ENCODE assay signal across 16 cellular contexts in genomic region chr12:58930770-58931324, GRCh38. TPM values are rescaled to one million over a fixed set of nuclear protein-coding genes. Genes with fewer than 3 reads are reported as not detected.
DNase-seq lines count a peak whose midpoint lies in the region; ATAC-seq and TF ChIP-seq lines count a peak whose summit lies in the region.
"Had no signal": no experiment of that assay in that cellular context is flagged by ENCODE, and none has a peak within 500 bp of the region (broad histone marks: within the 10 kb centered on the region; RNA-seq: fewer than 3 reads in every experiment).

No MANE protein-coding gene starts in this region.

- H3K9me3 Mint-ChIP-seq in chondrocyte (ENCODE audit: low read depth) = no peaks in the 10 kb centered on the region
- H3K9me3 Mint-ChIP-seq in nephron = no peaks in the 10 kb centered on the region
- H3K9me3 Mint-ChIP-seq in stimulated activated naive B cell treated with anti-CD40 and anti-IgM and Interleukin-4, amounts not matched to agents 10 μg/mL and 1 μg/mL and 100 μg/mL, for 72 hours = no peaks in the 10 kb centered on the region

- no peak overlapping the region for H3K9ac ChIP-seq in adipocyte (ENCODE audit: low read length)
- H3K9ac ChIP-seq: BLaER1 had no signal

- peak overlapping the region; percentile 67 for H3K27ac Mint-ChIP-seq in chondrocyte (ENCODE audit: unreplicated experiment)
- H3K27ac Mint-ChIP-seq in nephron = peak overlapping the region in 2 of 3 experiments; percentile 30 to 46
- no peak overlapping the region for H3K27ac Mint-ChIP-seq in stimulated activated naive B cell treated with anti-CD40 and anti-IgM and Interleukin-4, amounts not matched to agents 10 μg/mL and 1 μg/mL and 100 μg/mL, for 72 hours
- H3K27ac Mint-ChIP-seq: CD14-positive monocyte; CD4-positive, alpha-beta memory T cell had no signal

- H3K27me3 ChIP-seq in adipocyte (replicated peaks; ENCODE audit: control insufficient read depth, insufficient read depth, low read length) = no peaks in the 10 kb centered on the region
- H3K27me3 ChIP-seq: BLaER1 had no signal

- H3K27me3 Mint-ChIP-seq in chondrocyte (ENCODE audit: low read depth) (no peaks in the 10 kb centered on the region), nephron (ENCODE audit: low read depth) (no peaks in the 10 kb centered on the region)
- H3K27me3 Mint-ChIP-seq in stimulated activated naive B cell treated with anti-CD40 and anti-IgM and Interleukin-4, amounts not matched to agents 10 μg/mL and 1 μg/mL and 100 μg/mL, for 72 hours = no peaks in the 10 kb centered on the region

- H3K4me3 Mint-ChIP-seq in chondrocyte (ENCODE audit: unreplicated experiment) (no peak overlapping the region), nephron (no peak overlapping the region)
- no peak overlapping the region for H3K4me3 Mint-ChIP-seq in stimulated activated naive B cell treated with anti-CD40 and anti-IgM and Interleukin-4, amounts not matched to agents 10 μg/mL and 1 μg/mL and 100 μg/mL, for 72 hours
- H3K4me3 Mint-ChIP-seq: CD14-positive monocyte; CD4-positive, alpha-beta memory T cell had no signal

- H3K36me3 ChIP-seq in adipocyte (ENCODE audit: control insufficient read depth, insufficient read depth, low read length, severe bottlenecking) = no peaks in the 10 kb centered on the region
- H3K36me3 ChIP-seq: BLaER1, HAP-1 had no signal

- H3K36me3 Mint-ChIP-seq in chondrocyte (ENCODE audit: low read depth) = no peaks in the 10 kb centered on the region
- H3K36me3 Mint-ChIP-seq in nephron (ENCODE audit: low read depth) = no peaks in the 10 kb centered on the region
- H3K36me3 Mint-ChIP-seq in stimulated activated naive B cell treated with anti-CD40 and anti-IgM and Interleukin-4, amounts not matched to agents 10 μg/mL and 1 μg/mL and 100 μg/mL, for 72 hours = no peaks in the 10 kb centered on the region
- H3K36me3 Mint-ChIP-seq: CD14-positive monocyte; CD4-positive, alpha-beta memory T cell had no signal

- H3K9me3 ChIP-seq in adipocyte (ENCODE audit: control insufficient read depth, low read length) = no peaks in the 10 kb centered on the region
- H3K9me3 ChIP-seq: BLaER1, HAP-1 had no signal

- H3K4me1 Mint-ChIP-seq in chondrocyte (ENCODE audit: low read depth) (peaks cover 50% of the 10 kb centered on the region), nephron (peaks cover 35% of the 10 kb centered on the region)
- H3K4me1 Mint-ChIP-seq in stimulated activated naive B cell treated with anti-CD40 and anti-IgM and Interleukin-4, amounts not matched to agents 10 μg/mL and 1 μg/mL and 100 μg/mL, for 72 hours = no peaks in the 10 kb centered on the region
- H3K4me1 Mint-ChIP-seq: CD14-positive monocyte; CD4-positive, alpha-beta memory T cell had no signal

- no peak overlapping the region for H3K4me3 ChIP-seq in adipocyte (ENCODE audit: low read length)
- H3K4me3 ChIP-seq: BLaER1, GM12878, HAP-1 had no signal

- DNase-seq in EH (ENCODE audit: low read depth) (peak; percentile 53), adipocyte (ENCODE audit: low read depth) (peak; percentile 23), chondrocyte (ENCODE audit: low spot score) (no peak), SK-N-DZ (ENCODE audit: low spot score) (no peak)
- no peak for DNase-seq in activated CD4-positive, alpha-beta T cell treated with anti-CD3 and anti-CD28 coated beads, Interleukin-2, amount 50 U/mL, for 48 hours
- DNase-seq in stimulated activated naive B cell treated with anti-CD40 and anti-IgM and Interleukin-4, amounts not matched to agents 10 μg/mL and 1 μg/mL and 100 μg/mL, for 72 hours = no peak
- DNase-seq: 8988T; CD4-positive, alpha-beta memory T cell; DMS79 treated with DMSO at 0.1 percent for 48 hours; EL had no signal

- no peak for ATAC-seq in stimulated activated naive B cell treated with anti-CD40 and anti-IgM and Interleukin-4, amounts not matched to agents 10 μg/mL and 1 μg/mL and 100 μg/mL, for 72 hours (replicated peaks)
- ATAC-seq in HG02852 (IDR thresholded peaks at IDR 0.05; ENCODE audit: unreplicated experiment) = no peak
- ATAC-seq: GM12878 had no signal

- TF ChIP-seq CTCF in chondrocyte (IDR thresholded peaks at IDR 0.05) = no peak
- no peak for TF ChIP-seq CTCF in nephron (IDR thresholded peaks at IDR 0.05; ENCODE audit: unreplicated experiment in 3 of 3)

- no peaks in the 10 kb centered on the region for H3K4me1 ChIP-seq in adipocyte (ENCODE audit: control insufficient read depth, insufficient read depth, low read length)
- H3K4me1 ChIP-seq: HAP-1 had no signal

RNA-seq across cellular contexts. Expression of gene LRIG3, which starts 10.5 kb away (rescaled TPM):
- 80.4 to 207 TPM (median 85.8 TPM) in 3 replicates for total RNA-seq in chondrocyte
- 7.2 and 10.4 TPM in 2 replicates for polyA plus RNA-seq in SK-N-DZ (2014; cell fraction: cytosol; rRNA removed)
- polyA plus RNA-seq in SK-N-DZ (2014; cell fraction: nucleus; rRNA removed) = 19.5 and 21.1 TPM in 2 replicates
- total RNA-seq: CD4-positive, alpha-beta memory T cell had no signal
- polyA plus RNA-seq: CD14-positive monocyte; CD4-positive, alpha-beta memory T cell had no signal

Comparison
In these comparisons a context has a peak if more than half of its experiments do, and no peak if none do; other contexts are left out.
1. DNase-seq: peak in EH (single experiment) and adipocyte (single experiment); none in chondrocyte (single experiment), activated CD4-positive, alpha-beta T cell treated with anti-CD3 and anti-CD28 coated beads, Interleukin-2, amount 50 U/mL, for 48 hours (0 of 2), stimulated activated naive B cell treated with anti-CD40 and anti-IgM and Interleukin-4, amounts not matched to agents 10 μg/mL and 1 μg/mL and 100 μg/mL, for 72 hours (single experiment) and SK-N-DZ (single experiment).